ENCODE assay signal across 16 cellular contexts in the genomic region with DNA sequence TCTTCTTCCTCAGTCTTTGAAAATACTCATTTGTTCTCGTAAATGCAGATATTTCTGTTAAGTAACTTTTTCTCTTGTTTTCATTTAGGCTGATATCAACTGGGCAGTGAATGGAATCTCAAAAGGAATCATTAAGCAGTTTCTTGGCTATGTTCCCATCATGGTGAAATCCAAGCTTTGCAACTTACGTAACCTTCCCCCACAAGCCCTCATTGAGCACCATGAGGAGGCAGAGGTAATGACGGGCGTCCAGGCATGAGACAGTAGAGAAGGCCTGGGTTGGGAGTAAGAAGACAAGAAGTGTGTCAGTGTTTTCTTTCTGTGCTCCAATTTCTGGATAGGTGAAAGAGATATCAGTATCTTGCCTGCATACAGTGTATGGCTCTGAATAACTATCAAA. TPM values are rescaled to one million over a fixed set of nuclear protein-coding genes. Genes with fewer than 3 reads are reported as not detected.
DNase-seq lines count a peak whose midpoint lies in the region; TF ChIP-seq lines count a peak whose summit lies in the region.
"Had no signal": no experiment of that assay in that cellular context is flagged by ENCODE, and none has a peak within 500 bp of the region (broad histone marks: within the 10 kb centered on the region; RNA-seq: fewer than 3 reads in every experiment).

No MANE protein-coding gene starts in this region.

- DNase-seq in NCI-H2171 treated with DMSO at 0.1 percent for 48 hours (lab: John Stamatoyannopoulos, UW), result peak; percentile 10
- DNase-seq in NCI-H2171 (lab: John Stamatoyannopoulos, UW), result no peak
- peak; percentile 22 for DNase-seq in SKM-1 (lab: John Stamatoyannopoulos, UW; ENCODE audit: unreplicated experiment)
- DNase-seq in glomerular visceral epithelial cell (ENCODE audit: extremely low spot score), result peak; percentile 83
- DNase-seq in skeletal muscle cell (ENCODE audit: low read depth), result peak; percentile 58
- DNase-seq in mesothelial cell of epicardium (ENCODE audit: low spot score in 2 of 2, unreplicated experiment in 2 of 2), result no peak
- DNase-seq in KBM-7, result no peak
- DNase-seq in NCI-H2227 treated with DMSO at 0.1 percent for 48 hours (lab: John Stamatoyannopoulos, UW), result no peak
- DNase-seq: activated CD4-positive, alpha-beta T cell treated with anti-CD3 and anti-CD28 coated beads, Interleukin-2, amount 50 U/mL, for 4 hours; colonic mucosa; midbrain; NCI-H1105; right cardiac atrium; T-helper 1 cell; transverse colon had no signal

- H3K4me1 Mint-ChIP-seq in mesothelial cell of epicardium, result no peaks in the 10 kb centered on the region

- in situ Hi-C loops in KBM-7 (cut with MboI; ENCODE audit: low pct_unique_long_range_greater_than_20kb, low sequenced_read_pairs), result no loop called here

- H3K27ac Mint-ChIP-seq in mesothelial cell of epicardium, result no peak overlapping the region

- no peak overlapping the region for H3K4me3 ChIP-seq in skeletal muscle cell (ENCODE audit: low read depth, low read length)
- H3K4me3 ChIP-seq: A549, colonic mucosa, transverse colon had no signal

- no peaks in the 10 kb centered on the region for H3K9me3 Mint-ChIP-seq in mesothelial cell of epicardium

- TF ChIP-seq CTCF in mesothelial cell of epicardium (IDR thresholded peaks at IDR 0.05; ENCODE audit: unreplicated experiment), result no peak

- no peaks in the 10 kb centered on the region for H3K27me3 Mint-ChIP-seq in mesothelial cell of epicardium (ENCODE audit: low read depth)

- H3K36me3 Mint-ChIP-seq in mesothelial cell of epicardium, result peaks cover 21% of the 10 kb centered on the region

- H3K4me3 Mint-ChIP-seq in mesothelial cell of epicardium, result no peak overlapping the region

RNA-seq across cellular contexts. Expression of gene POLR1B, which starts 5.1 kb away (rescaled TPM):
- total RNA-seq in mesothelial cell of epicardium, result 28.0 to 36.5 TPM (median 28.3 TPM) in 3 replicates

RNA-seq across cellular contexts. Expression of gene CHCHD5, which starts 37.1 kb away (rescaled TPM):
- 32.3 to 33.2 TPM (median 32.4 TPM) in 3 replicates for total RNA-seq in mesothelial cell of epicardium

Comparison
In these comparisons a context has a peak if more than half of its experiments do, and no peak if none do; other contexts are left out.
1. DNase-seq: peak in NCI-H2171 treated with DMSO at 0.1 percent for 48 hours (single experiment), SKM-1 (single experiment), glomerular visceral epithelial cell (single experiment) and skeletal muscle cell (single experiment); none in NCI-H2171 (single experiment), mesothelial cell of epicardium (0 of 2), KBM-7 (single experiment) and NCI-H2227 treated with DMSO at 0.1 percent for 48 hours (single experiment).